ENCODE assay signal across 11 cellular contexts in genomic region chr16:84598391-84598750, GRCh38. TPM values are rescaled to one million over a fixed set of nuclear protein-coding genes. Genes with fewer than 3 reads are reported as not detected.
DNase-seq lines count a peak whose midpoint lies in the region; ATAC-seq and TF ChIP-seq lines count a peak whose summit lies in the region.
"Had no signal": no experiment of that assay in that cellular context is flagged by ENCODE, and none has a peak within 500 bp of the region (broad histone marks: within the 10 kb centered on the region; RNA-seq: fewer than 3 reads in every experiment).

No MANE protein-coding gene starts in this region.

- ATAC-seq in activated naive CD8-positive, alpha-beta T cell treated with anti-CD3 and anti-CD28 coated beads, Interleukin-2, amount 10 ng/mL, durations not matched to agents 7 days and 5 days (ENCODE audit: low read depth), result no peak
- ATAC-seq in memory B cell (ENCODE audit: low read depth) (no peak), upper lobe of left lung (ENCODE audit: low FRiP score in 2 of 2) (no peak), aorta (ENCODE audit: low FRiP score) (no peak)
- ATAC-seq: left lobe of liver had no signal

- no peak for TF ChIP-seq EP300 in upper lobe of left lung (IDR thresholded peaks at IDR 0.05)

- CTCF ChIA-PET in PC-9 (lab: Charles Lee), result no interaction called here

- H3K4me3 Mint-ChIP-seq in activated naive CD4-positive, alpha-beta T cell treated with anti-CD3 and anti-CD28 coated beads, Interleukin-2, amount 50 U/mL, for 24 hours, result peak overlapping the region; percentile 64
- H3K4me3 Mint-ChIP-seq in activated naive CD8-positive, alpha-beta T cell treated with anti-CD3 and anti-CD28 coated beads, Interleukin-2, amount 10 ng/mL, durations not matched to agents 7 days and 5 days, result peak overlapping the region; percentile 78
- peak overlapping the region; percentile 99 for H3K4me3 Mint-ChIP-seq in memory B cell

- H3K27ac Mint-ChIP-seq in activated naive CD4-positive, alpha-beta T cell treated with anti-CD3 and anti-CD28 coated beads, Interleukin-2, amount 50 U/mL, for 24 hours, result peak overlapping the region; percentile 92
- peak overlapping the region; percentile 93 for H3K27ac Mint-ChIP-seq in activated naive CD8-positive, alpha-beta T cell treated with anti-CD3 and anti-CD28 coated beads, Interleukin-2, amount 10 ng/mL, durations not matched to agents 7 days and 5 days
- peak overlapping the region; percentile 99 for H3K27ac Mint-ChIP-seq in memory B cell

- H3F3A ChIP-seq in PC-9 (ENCODE audit: insufficient read depth, low read depth), result peaks cover 24% of the 10 kb centered on the region; the same call in 1 of the 2 replicates

- H3K9me3 ChIP-seq in upper lobe of left lung, result no peaks in the 10 kb centered on the region
- H3K9me3 ChIP-seq in PC-9 (ENCODE audit: insufficient read depth, low read depth), result no peaks in the 10 kb centered on the region
- H3K9me3 ChIP-seq in aorta (ENCODE audit: control insufficient read depth, low read length), result no peaks in the 10 kb centered on the region

- no peaks in the 10 kb centered on the region for H3K27me3 Mint-ChIP-seq in activated naive CD4-positive, alpha-beta T cell treated with anti-CD3 and anti-CD28 coated beads, Interleukin-2, amount 50 U/mL, for 24 hours
- no peaks in the 10 kb centered on the region for H3K27me3 Mint-ChIP-seq in activated naive CD8-positive, alpha-beta T cell treated with anti-CD3 and anti-CD28 coated beads, Interleukin-2, amount 10 ng/mL, durations not matched to agents 7 days and 5 days
- no peaks in the 10 kb centered on the region for H3K27me3 Mint-ChIP-seq in memory B cell

- peaks cover 90% of the 10 kb centered on the region for H3K4me1 Mint-ChIP-seq in activated naive CD4-positive, alpha-beta T cell treated with anti-CD3 and anti-CD28 coated beads, Interleukin-2, amount 50 U/mL, for 24 hours
- H3K4me1 Mint-ChIP-seq in activated naive CD8-positive, alpha-beta T cell treated with anti-CD3 and anti-CD28 coated beads, Interleukin-2, amount 10 ng/mL, durations not matched to agents 7 days and 5 days, result peaks cover 82% of the 10 kb centered on the region
- peaks cover 67% of the 10 kb centered on the region for H3K4me1 Mint-ChIP-seq in memory B cell

- intact Hi-C loops in PC-9 (cut with micrococcal nuclease; ENCODE audit: unreplicated experiment), result no loop called here
- intact Hi-C loops in aorta (cut with DNase I), result no loop called here

- peak overlapping the region; percentile 80 to 92 (median 86) for H3K27ac ChIP-seq in upper lobe of left lung
- no peak overlapping the region for H3K27ac ChIP-seq in PC-9
- no peak overlapping the region for H3K27ac ChIP-seq in aorta (ENCODE audit: low read depth in 1 of 2, low read length in 2 of 2)

- BruUV-seq in PC-9 (replicated peaks; lab: Mats Ljungman, UMichigan), result no TSS peak

- no peaks in the 10 kb centered on the region for H3K9me2 ChIP-seq in PC-9 (ENCODE audit: insufficient read depth)

- no peak overlapping the region for H3K4me2 ChIP-seq in PC-9

- no peak overlapping the region for H2AFZ ChIP-seq in PC-9

- H3K79me2 ChIP-seq in PC-9 (ENCODE audit: low read depth), result peaks cover 94% of the 10 kb centered on the region

- H3K4me1 ChIP-seq in upper lobe of left lung, result peaks cover 48 to 77% (median 64%) of the 10 kb centered on the region in 4 donors
- H3K4me1 ChIP-seq in PC-9 (replicated peaks; ENCODE audit: insufficient read depth), result peaks cover 16% of the 10 kb centered on the region; the same call in 1 of the 2 replicates
- peaks cover 0 to 2% of the 10 kb centered on the region in 2 donors for H3K4me1 ChIP-seq in aorta (ENCODE audit: control insufficient read depth in 1 of 2, insufficient read depth in 2 of 2, low read length in 2 of 2)

- WGBS in upper lobe of left lung, 2 donors, result 65 to 68% methylated on average over 6 of the region's 6 CpGs
- WGBS in aorta, 2 donors, result 89 to 95% methylated on average over 5 to 6 of the region's 6 CpGs

- TF ChIP-seq CTCF in upper lobe of left lung (IDR thresholded peaks at IDR 0.05) (no peak), PC-9 (conservative IDR thresholded peaks at IDR 0.05) (no peak)

- no peak overlapping the region for H3K4me3 ChIP-seq in upper lobe of left lung
- H3K4me3 ChIP-seq in PC-9, result no peak overlapping the region
- no peak overlapping the region for H3K4me3 ChIP-seq in aorta (ENCODE audit: low read length in 2 of 2)

- peaks cover 4% of the 10 kb centered on the region for H3K36me3 Mint-ChIP-seq in activated naive CD4-positive, alpha-beta T cell treated with anti-CD3 and anti-CD28 coated beads, Interleukin-2, amount 50 U/mL, for 24 hours
- H3K36me3 Mint-ChIP-seq in activated naive CD8-positive, alpha-beta T cell treated with anti-CD3 and anti-CD28 coated beads, Interleukin-2, amount 10 ng/mL, durations not matched to agents 7 days and 5 days, result peaks cover 45% of the 10 kb centered on the region
- peaks cover 18% of the 10 kb centered on the region for H3K36me3 Mint-ChIP-seq in memory B cell

- DNase-seq in activated naive CD4-positive, alpha-beta T cell (lab: John Stamatoyannopoulos, UW), result no peak
- no peak for DNase-seq in activated naive CD8-positive, alpha-beta T cell treated with anti-CD3 and anti-CD28 coated beads, Interleukin-2, amount 10 ng/mL, durations not matched to agents 7 days and 5 days
- no peak for DNase-seq in memory B cell (ENCODE audit: low spot score in 2 of 2)
- no peak for DNase-seq in upper lobe of left lung
- no peak for DNase-seq in PC-9
- no peak for DNase-seq in stimulated activated CD4-positive, alpha-beta T cell treated with anti-CD3 and anti-CD28 coated beads, Interleukin-4, amount 100 ng/mL, for 24 hours
- no peak for DNase-seq in aorta
- DNase-seq: activated CD8-positive, alpha-beta memory T cell treated with anti-CD3 and anti-CD28 coated beads for 24 hours; NCI-H526 treated with DMSO at 0.1 percent for 48 hours had no signal

- H3K36me3 ChIP-seq in upper lobe of left lung (no peaks in the 10 kb centered on the region), PC-9 (ENCODE audit: low read depth) (peaks cover 12% of the 10 kb centered on the region; the same call in 1 of the 2 replicates), aorta (ENCODE audit: control insufficient read depth in 1 of 2, insufficient read depth in 2 of 2, low read length in 1 of 2) (no peaks in the 10 kb centered on the region)

- POLR2A ChIA-PET in activated naive CD8-positive, alpha-beta T cell treated with anti-CD3 and anti-CD28 coated beads, Interleukin-2, amount 10 ng/mL, durations not matched to agents 7 days and 5 days (lab: Charles Lee), result interaction anchor here (0.6 to 7.1 kb wide), 7 partner anchors 9 to 84 kb away, joined by 3 to 105 read pairs (median 32); partner anchors contain the start of gene COTL1
- POLR2A ChIA-PET in PC-9 (lab: Charles Lee; ENCODE audit: unreplicated experiment), result no interaction called here

- H3K9me3 Mint-ChIP-seq in activated naive CD4-positive, alpha-beta T cell treated with anti-CD3 and anti-CD28 coated beads, Interleukin-2, amount 50 U/mL, for 24 hours, result no peaks in the 10 kb centered on the region
- H3K9me3 Mint-ChIP-seq in activated naive CD8-positive, alpha-beta T cell treated with anti-CD3 and anti-CD28 coated beads, Interleukin-2, amount 10 ng/mL, durations not matched to agents 7 days and 5 days, result no peaks in the 10 kb centered on the region
- peaks cover 2% of the 10 kb centered on the region for H3K9me3 Mint-ChIP-seq in memory B cell

- peaks cover 94% of the 10 kb centered on the region for H4K20me1 ChIP-seq in PC-9 (ENCODE audit: insufficient read depth)

- no peak for TF ChIP-seq POLR2A in upper lobe of left lung (IDR thresholded peaks at IDR 0.05)

- H3K27me3 ChIP-seq in upper lobe of left lung (no peaks in the 10 kb centered on the region), PC-9 (ENCODE audit: insufficient read depth, low read depth) (no peaks in the 10 kb centered on the region), aorta (ENCODE audit: control insufficient read depth in 1 of 2, insufficient read depth in 2 of 2, low read length in 1 of 2) (no peaks in the 10 kb centered on the region)

RNA-seq across cellular contexts. Expression of gene COTL1, which starts 19.5 kb away (rescaled TPM):
- 100 to 1,000 TPM; 657 to 664 TPM for total RNA-seq in activated naive CD8-positive, alpha-beta T cell treated with anti-CD3 and anti-CD28 coated beads, Interleukin-2, amount 10 ng/mL, durations not matched to agents 7 days and 5 days
- total RNA-seq in upper lobe of left lung (100 to 1,000 TPM in 2 of 6 donors, 10 to 100 TPM in 4; 31.6 to 256 (median 75.6) TPM), PC-9 (2021) (458 and 512 TPM in 2 replicates), aorta (10 to 100 TPM; 61.9 to 69.9 TPM)
- 10 to 100 TPM; 22.8 to 58.1 TPM for polyA plus RNA-seq in aorta

RNA-seq across cellular contexts. Expression of gene KLHL36, which starts 49.9 kb away (rescaled TPM):
- total RNA-seq in activated naive CD8-positive, alpha-beta T cell treated with anti-CD3 and anti-CD28 coated beads, Interleukin-2, amount 10 ng/mL, durations not matched to agents 7 days and 5 days, result 10 to 100 TPM; 66.8 to 72.6 TPM
- total RNA-seq in upper lobe of left lung (10 to 100 TPM; 44.1 to 92.2 (median 54.2) TPM), PC-9 (2021) (73.8 and 81.9 TPM in 2 replicates), aorta (10 to 100 TPM; 48.0 to 60.0 TPM)
- polyA plus RNA-seq in aorta, result 10 to 100 TPM; 10.1 to 25.6 TPM

Comparison
In these comparisons a context has a peak if more than half of its experiments do, and no peak if none do; other contexts are left out.
1. H3K27ac ChIP-seq: peak in upper lobe of left lung (4 of 4); none in PC-9 (single experiment) and aorta (0 of 2).
2. Peak in every context shown above with its lines, with median percentiles within 50 percentile points of each other: H3K27ac Mint-ChIP-seq and H3K4me3 Mint-ChIP-seq.